Comparison of ENCODE assay signal across 10 cellular contexts in genomic region chr5:82164109-82164956, GRCh38.
DNase-seq lines count a peak whose midpoint lies in the region; ATAC-seq, FAIRE-seq and TF ChIP-seq lines count a peak whose summit lies in the region.
"Had no signal": no experiment of that assay in that cellular context is flagged by ENCODE, and none has a peak within 500 bp of the region (broad histone marks: within the 10 kb centered on the region; RNA-seq: fewer than 3 reads in every experiment).

No MANE protein-coding gene starts in this region.

- no peaks in the 10 kb centered on the region for H3K9me2 ChIP-seq in Loucy (replicated peaks; ENCODE audit: low read depth, low read length)

- DNase-seq in A549 (ENCODE audit: low read depth in 1 of 2, low spot score in 1 of 2) (peak; percentile 17 to 86), cerebellar cortex (ENCODE audit: low spot score) (peak; percentile 25), NCI-H526 (lab: John Stamatoyannopoulos, UW) (no peak), GDM1 (lab: John Stamatoyannopoulos, UW) (no peak), COR-L47 (lab: John Stamatoyannopoulos, UW) (no peak)
- no peak for DNase-seq in activated CD4-positive, alpha-beta T cell treated with anti-CD3 and anti-CD28 coated beads for 48 hours
- DNase-seq: activated CD8-positive, alpha-beta memory T cell treated with anti-CD3 and anti-CD28 coated beads, Interleukin-2, amount 50 U/mL, for 48 hours; KBM-7 had no signal

- POLR2A ChIA-PET in A549 (lab: Yijun Ruan, JAX) = interaction anchor here (0.7 to 3.0 kb wide), 8 partner anchors 57 to 863 kb away, joined by 3 to 43 read pairs (median 8); partner anchors contain the start of genes ATG10, SSBP2 and ZCCHC9

- H3K4me2 ChIP-seq in A549 (peak overlapping the region; percentile 81), Loucy (ENCODE audit: low read depth, low read length, poor library complexity, severe bottlenecking) (no peak overlapping the region)

- TF ChIP-seq EP300 in A549 (IDR thresholded peaks at IDR 0.05) = 0 out of 5 replicates have a peak, but pooled peaks of 1 of the 2 experiments have one; percentile 14

- no peak for TF ChIP-seq CTCF in A549 (IDR thresholded peaks at IDR 0.05)
- no peak for TF ChIP-seq CTCF in Loucy (conservative IDR thresholded peaks at IDR 0.05; ENCODE audit: low read length)

- H3K4me1 ChIP-seq in A549 (peaks cover 42% of the 10 kb centered on the region), Loucy (ENCODE audit: insufficient read depth, low read length, poor library complexity, severe bottlenecking) (peaks cover 28% of the 10 kb centered on the region), mesodermal cell (ENCODE audit: control insufficient read depth, insufficient read depth, low read length, poor library complexity, severe bottlenecking) (peaks cover 9% of the 10 kb centered on the region)

- no peak overlapping the region for H2AFZ ChIP-seq in Loucy (ENCODE audit: low read length)

- H3K4me3 ChIP-seq in A549 (peak overlapping the region; percentile 27; the same call in 2 of the 3 replicates), Loucy (ENCODE audit: low read length, poor library complexity, severe bottlenecking) (no peak overlapping the region), mesodermal cell (ENCODE audit: extremely low read depth, insufficient read depth, low read length, poor library complexity, severe bottlenecking) (no peak overlapping the region)

- H3K36me3 ChIP-seq in Loucy (ENCODE audit: insufficient read depth, low read length) (no peaks in the 10 kb centered on the region), mesodermal cell (ENCODE audit: control insufficient read depth, insufficient read depth, low read length) (no peaks in the 10 kb centered on the region)

- H3K9ac ChIP-seq in Loucy (ENCODE audit: low read depth, low read length, poor library complexity, severe bottlenecking) = peak overlapping the region; percentile 31

- no peaks in the 10 kb centered on the region for H4K20me1 ChIP-seq in Loucy (ENCODE audit: insufficient read depth, low read length, poor library complexity, severe bottlenecking)

- TF ChIP-seq RAD21 in A549 (conservative IDR thresholded peaks at IDR 0.05 in 1 of 2, IDR thresholded peaks at IDR 0.05 in 1 of 2) = no peak

- H3F3A ChIP-seq in Loucy (ENCODE audit: low read depth) = no peaks in the 10 kb centered on the region

- CTCF ChIA-PET in A549 (lab: Yijun Ruan, JAX) = interaction anchor here (0.7 to 3.6 kb wide), 15 partner anchors 16 to 739 kb away, joined by 3 to 36 read pairs (median 7); partner anchors contain the start of gene SSBP2

- no peak for TF ChIP-seq POLR2A in A549 (IDR thresholded peaks at IDR 0.05; ENCODE audit: low read length)

- H3K9me3 ChIP-seq in A549 = no peaks in the 10 kb centered on the region
- no peaks in the 10 kb centered on the region for H3K9me3 ChIP-seq in Loucy (ENCODE audit: insufficient read depth, low read depth, low read length)
- no peaks in the 10 kb centered on the region for H3K9me3 ChIP-seq in mesodermal cell (ENCODE audit: control insufficient read depth, low read length)

- no peaks in the 10 kb centered on the region for H3K79me2 ChIP-seq in Loucy (ENCODE audit: insufficient read depth, low read length)

- WGBS in A549 (ENCODE audit: missing lambda C conversion rate) = 1% methylated on average over 6 of the region's 6 CpGs
- 93 to 100% methylated on average over 2 to 3 of the region's 6 CpGs for WGBS in mesodermal cell (ENCODE audit: insufficient coverage in 2 of 2), 2 experiments

- ATAC-seq in A549 = peak; percentile 69 to 77; a peak in 5 of 6 replicates

- FAIRE-seq in A549 (lab: Jason Lieb, UNC) = peak; percentile 28

- H3K27ac ChIP-seq in A549 (peak overlapping the region; percentile 88), mesodermal cell (ENCODE audit: low read depth, low read length, severe bottlenecking) (peak overlapping the region; percentile 37)

- H3K27me3 ChIP-seq in Loucy (ENCODE audit: insufficient read depth, low read length, poor library complexity, severe bottlenecking) = no peaks in the 10 kb centered on the region

TF ChIP-seq in A549, 52 proteins besides CTCF, POLR2A, EP300 and RAD21:
- TF ChIP-seq PHF8 (IDR thresholded peaks at IDR 0.05; ENCODE audit: borderline replicate concordance, low read depth) (no peak), GATA3 (IDR thresholded peaks at IDR 0.05; ENCODE audit: borderline replicate concordance) (peak; percentile 58; the same call in 1 of the 2 replicates), JUN (IDR thresholded peaks at IDR 0.05) (peak in 1 of 2 experiments; percentile 61; a peak in 1 of 5 replicates), CHD4 (IDR thresholded peaks at IDR 0.05; ENCODE audit: borderline replicate concordance) (no peak), HEYL (CRISPR knock-in tag; IDR thresholded peaks at IDR 0.05) (no peak), FOSL2 (IDR thresholded peaks at IDR 0.05) (0 out of 2 replicates have a peak, but pooled peaks have one; percentile 5), FOSL2 (CRISPR knock-in tag; IDR thresholded peaks at IDR 0.05) (0 out of 2 replicates have a peak, but pooled peaks have one; percentile 0), CEBPB (IDR thresholded peaks at IDR 0.05) (peak; percentile 5 to 60), SMC3 (IDR thresholded peaks at IDR 0.05) (no peak), JUNB (IDR thresholded peaks at IDR 0.05) (peak; percentile 52)
- TF ChIP-seq, protein P1, sequence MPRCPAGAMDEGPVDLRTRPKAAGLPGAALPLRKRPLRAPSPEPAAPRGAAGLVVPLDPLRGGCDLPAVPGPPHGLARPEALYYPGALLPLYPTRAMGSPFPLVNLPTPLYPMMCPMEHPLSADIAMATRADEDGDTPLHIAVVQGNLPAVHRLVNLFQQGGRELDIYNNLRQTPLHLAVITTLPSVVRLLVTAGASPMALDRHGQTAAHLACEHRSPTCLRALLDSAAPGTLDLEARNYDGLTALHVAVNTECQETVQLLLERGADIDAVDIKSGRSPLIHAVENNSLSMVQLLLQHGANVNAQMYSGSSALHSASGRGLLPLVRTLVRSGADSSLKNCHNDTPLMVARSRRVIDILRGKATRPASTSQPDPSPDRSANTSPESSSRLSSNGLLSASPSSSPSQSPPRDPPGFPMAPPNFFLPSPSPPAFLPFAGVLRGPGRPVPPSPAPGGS (IDR thresholded peaks at IDR 0.05) = peak; percentile 34; the same call in 1 of the 3 replicates
- TF ChIP-seq, protein P2, sequence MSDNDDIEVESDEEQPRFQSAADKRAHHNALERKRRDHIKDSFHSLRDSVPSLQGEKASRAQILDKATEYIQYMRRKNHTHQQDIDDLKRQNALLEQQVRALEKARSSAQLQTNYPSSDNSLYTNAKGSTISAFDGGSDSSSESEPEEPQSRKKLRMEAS (IDR thresholded peaks at IDR 0.05) = no peak

Comparison
In these comparisons a context has a peak if more than half of its experiments do, and no peak if none do; other contexts are left out.
1. DNase-seq: peak in A549 (2 of 2) and cerebellar cortex (single experiment); none in activated CD4-positive, alpha-beta T cell treated with anti-CD3 and anti-CD28 coated beads for 48 hours (single experiment), NCI-H526 (0 of 2), GDM1 (single experiment) and COR-L47 (single experiment).